ENCODE assay signal across 20 cellular contexts in the genomic region with DNA sequence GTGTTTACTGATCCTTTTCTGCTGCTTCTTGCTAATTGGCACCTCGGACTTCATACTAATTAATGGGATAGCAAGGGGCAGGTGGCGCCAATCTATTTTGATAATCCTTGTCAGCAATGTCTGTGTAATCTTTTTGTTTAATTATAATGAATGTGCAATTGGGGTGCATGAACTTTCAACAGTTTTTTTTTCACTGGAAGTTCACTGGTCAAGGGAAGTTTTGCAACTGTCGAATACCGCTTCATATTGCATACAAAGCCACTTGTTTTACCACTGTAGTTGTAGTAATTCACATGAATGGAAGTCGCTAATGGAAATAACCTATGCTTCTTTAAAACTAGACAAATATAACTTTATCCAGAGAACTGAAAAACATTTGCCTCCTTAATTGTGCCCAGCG.
DNase-seq lines count a peak whose midpoint lies in the region; ATAC-seq, FAIRE-seq and TF ChIP-seq lines count a peak whose summit lies in the region.
"Had no signal": no experiment of that assay in that cellular context is flagged by ENCODE, and none has a peak within 500 bp of the region (broad histone marks: within the 10 kb centered on the region; RNA-seq: fewer than 3 reads in every experiment).

No MANE protein-coding gene starts in this region.

- intact Hi-C loops in HepG2 (cut with micrococcal nuclease; ENCODE audit: unreplicated experiment), result no loop called here
- intact Hi-C loops in right lobe of liver (cut with DNase I), result no loop called here

- no peaks in the 10 kb centered on the region for H3K79me2 ChIP-seq in HepG2 (ENCODE audit: insufficient read depth, low read length)

- H3K4me1 ChIP-seq in liver (ENCODE audit: control insufficient read depth in 4 of 4, insufficient read depth in 4 of 4, low read length in 3 of 4), result peaks cover 0 to 19% (median 15%) of the 10 kb centered on the region in 4 donors
- 0 out of 2 replicates have a peak, but pooled peaks cover 7% of the 10 kb centered on the region for H3K4me1 ChIP-seq in HepG2 (ENCODE audit: insufficient read depth, low read length)
- peaks cover 0 to 23% (median 12%) of the 10 kb centered on the region in 4 donors for H3K4me1 ChIP-seq in right lobe of liver
- H3K4me1 ChIP-seq in HAP-1, result no peaks in the 10 kb centered on the region
- H3K4me1 ChIP-seq: BLaER1 treated with 17β-estradiol and CSF1 and Interleukin-3, amounts not matched to agents 10 nM and 100 nM; SJCRH30 had no signal

- no peaks in the 10 kb centered on the region for H3K36me3 ChIP-seq in liver (ENCODE audit: control insufficient read depth in 4 of 4, insufficient read depth in 3 of 4, low read depth in 1 of 4, low read length in 3 of 4)
- H3K36me3 ChIP-seq in HepG2 (replicated peaks in 1 of 2; ENCODE audit: control insufficient read depth in 1 of 2, insufficient read depth in 2 of 2, low read length in 2 of 2), result no peaks in the 10 kb centered on the region
- H3K36me3 ChIP-seq in right lobe of liver, result no peaks in the 10 kb centered on the region
- no peaks in the 10 kb centered on the region for H3K36me3 ChIP-seq in HAP-1 (replicated peaks)
- H3K36me3 ChIP-seq: BLaER1 treated with 17β-estradiol and CSF1 and Interleukin-3, amounts not matched to agents 10 nM and 100 nM; SJCRH30 had no signal

- H3K27me3 ChIP-seq in liver (ENCODE audit: control insufficient read depth in 4 of 4, insufficient read depth in 4 of 4, low read length in 3 of 4) (no peaks in the 10 kb centered on the region), HepG2 (ENCODE audit: control insufficient read depth in 1 of 2, insufficient read depth in 2 of 2, low read length in 2 of 2) (no peaks in the 10 kb centered on the region), right lobe of liver (no peaks in the 10 kb centered on the region), HAP-1 (ENCODE audit: low read depth) (no peaks in the 10 kb centered on the region)
- H3K27me3 ChIP-seq: BLaER1 treated with 17β-estradiol and CSF1 and Interleukin-3, amounts not matched to agents 10 nM and 100 nM; SJCRH30 had no signal

- no peaks in the 10 kb centered on the region for H3K9me3 ChIP-seq in liver (ENCODE audit: control insufficient read depth in 4 of 4, low read length in 3 of 4)
- H3K9me3 ChIP-seq in HepG2 (ENCODE audit: low read length), result no peaks in the 10 kb centered on the region
- no peaks in the 10 kb centered on the region for H3K9me3 ChIP-seq in right lobe of liver
- no peaks in the 10 kb centered on the region for H3K9me3 ChIP-seq in HAP-1
- H3K9me3 ChIP-seq: BLaER1 treated with 17β-estradiol and CSF1 and Interleukin-3, amounts not matched to agents 10 nM and 100 nM; SJCRH30 had no signal

- H3K27ac ChIP-seq in liver (ENCODE audit: low read depth in 1 of 2, low read length in 2 of 2) (no peak overlapping the region), HepG2 (ENCODE audit: extremely low read length, insufficient read depth, low read length) (no peak overlapping the region), right lobe of liver (peak overlapping the region in 1 of 3 donors; percentile 41)
- H3K27ac ChIP-seq: BLaER1 treated with 17β-estradiol and CSF1 and Interleukin-3, amounts not matched to agents 10 nM and 100 nM; PC-9; SJCRH30 had no signal

- no peak for ATAC-seq in HepG2
- peak; percentile 53 to 80 (median 68) for ATAC-seq in right lobe of liver
- no peak for ATAC-seq in SK-N-SH treated with all-trans-retinoic acid at 6 μM for 48 hours
- ATAC-seq: T-helper 17 cell had no signal

- H3K9ac ChIP-seq in liver (ENCODE audit: low read depth in 1 of 2, low read length in 2 of 2) (no peak overlapping the region), HepG2 (ENCODE audit: insufficient read depth, low read depth, low read length) (no peak overlapping the region)
- H3K9ac ChIP-seq: BLaER1 treated with 17β-estradiol and CSF1 and Interleukin-3, amounts not matched to agents 10 nM and 100 nM had no signal

- POLR2A ChIA-PET in HepG2 (lab: Yijun Ruan, JAX), result no interaction called here

- TF ChIP-seq CTCF in liver (IDR thresholded peaks at IDR 0.05; ENCODE audit: low read depth, low read length, missing input control) (no peak), HepG2 (CRISPR knock-in tag; IDR thresholded peaks at IDR 0.05) (no peak), right lobe of liver (IDR thresholded peaks at IDR 0.05) (no peak)

- WGBS in liver, result 23% methylated on average over 6 of the region's 6 CpGs
- 0% methylated on average over 6 of the region's 6 CpGs for WGBS in HepG2 (ENCODE audit: low lambda C conversion rate)
- 10% methylated on average over 6 of the region's 6 CpGs for WGBS in right lobe of liver (ENCODE audit: insufficient coverage, low coverage, low lambda C conversion rate, missing lambda C conversion rate)

- H3K4me3 ChIP-seq in liver (ENCODE audit: low read depth in 1 of 3, low read length in 3 of 3) (no peak overlapping the region), HepG2 (replicated peaks in 1 of 3; ENCODE audit: insufficient read depth in 1 of 3, low read depth in 2 of 3, low read length in 3 of 3) (no peak overlapping the region), right lobe of liver (peak overlapping the region in 1 of 3 donors; percentile 24), HAP-1 (no peak overlapping the region)
- H3K4me3 ChIP-seq: BLaER1 treated with 17β-estradiol and CSF1 and Interleukin-3, amounts not matched to agents 10 nM and 100 nM; PC-9; SJCRH30 had no signal

- H4K20me1 ChIP-seq in HepG2 (ENCODE audit: insufficient read depth, low read length), result no peaks in the 10 kb centered on the region
- H4K20me1 ChIP-seq: BLaER1 treated with 17β-estradiol and CSF1 and Interleukin-3, amounts not matched to agents 10 nM and 100 nM had no signal

- H3K4me2 ChIP-seq in HepG2 (ENCODE audit: low read depth, low read length), result no peak overlapping the region
- H3K4me2 ChIP-seq: BLaER1 treated with 17β-estradiol and CSF1 and Interleukin-3, amounts not matched to agents 10 nM and 100 nM; PC-9 had no signal

- CTCF ChIA-PET in HepG2 (lab: Yijun Ruan, JAX; ENCODE audit: low intra/inter-chr PET ratio, low total read pairs), result no interaction called here

- TF ChIP-seq EP300 in HepG2 (IDR thresholded peaks at IDR 0.05; ENCODE audit: low read depth in 2 of 2, low read length in 2 of 2) (no peak), HepG2 (CRISPR knock-in tag; IDR thresholded peaks at IDR 0.05; ENCODE audit: borderline replicate concordance) (no peak)

- BruUV-seq in HepG2 (replicated peaks; lab: Mats Ljungman, UMichigan), result no TSS peak

- TF ChIP-seq RAD21 in liver (IDR thresholded peaks at IDR 0.05) (peak in 1 of 2 donors; percentile 12), HepG2 (CRISPR knock-in tag; IDR thresholded peaks at IDR 0.05) (no peak)

- no peak overlapping the region for H2AFZ ChIP-seq in HepG2 (ENCODE audit: low read length)
- H2AFZ ChIP-seq: PC-9 had no signal

- TF ChIP-seq POLR2A in HepG2 (IDR thresholded peaks at IDR 0.05; ENCODE audit: insufficient read depth in 1 of 2, low read depth in 2 of 2, low read length in 2 of 2) (no peak), right lobe of liver (IDR thresholded peaks at IDR 0.05) (no peak)

- DNase-seq in HepG2 (ENCODE audit: low spot score), result no peak
- peak; percentile 85 for DNase-seq in NCI-H82 treated with DMSO at 0.1 percent for 48 hours (lab: John Stamatoyannopoulos, UW; ENCODE audit: unreplicated experiment)
- no peak for DNase-seq in right lobe of liver
- DNase-seq in NCI-H2196 treated with DMSO at 0.1 percent for 48 hours (lab: John Stamatoyannopoulos, UW; ENCODE audit: unreplicated experiment), result no peak
- DNase-seq in HAP-1 (ENCODE audit: low spot score in 2 of 2), result no peak
- no peak for DNase-seq in NCI-H1092 treated with DMSO at 0.1 percent for 48 hours (lab: John Stamatoyannopoulos, UW)
- DNase-seq: CD8-positive, alpha-beta memory T cell; DMS153; GDM1; HCEC 1CT; NCI-H1436; NCI-H1930; NCI-H345; NCI-H748 treated with DMSO at 0.1 percent for 48 hours; PC-9; SJCRH30; T-helper 17 cell had no signal

- no peak for FAIRE-seq in HepG2 (lab: Jason Lieb, UNC)

- in situ Hi-C loops in HepG2 (cut with HindIII; ENCODE audit: extremely low pct_ligation_motif_present, low pct_unique_long_range_greater_than_20kb) (no loop called here), HAP-1 (cut with MboI; ENCODE audit: low sequenced_read_pairs) (no loop called here)

TF ChIP-seq in HepG2, 621 proteins besides CTCF, POLR2A, EP300 and RAD21 (continues in another document):
- TF ChIP-seq ZNF724P (CRISPR knock-in tag; IDR thresholded peaks at IDR 0.05; ENCODE audit: borderline replicate concordance) (no peak), ZNF234 (CRISPR knock-in tag; conservative IDR thresholded peaks at IDR 0.05) (no peak)
- TF ChIP-seq, protein P1, sequence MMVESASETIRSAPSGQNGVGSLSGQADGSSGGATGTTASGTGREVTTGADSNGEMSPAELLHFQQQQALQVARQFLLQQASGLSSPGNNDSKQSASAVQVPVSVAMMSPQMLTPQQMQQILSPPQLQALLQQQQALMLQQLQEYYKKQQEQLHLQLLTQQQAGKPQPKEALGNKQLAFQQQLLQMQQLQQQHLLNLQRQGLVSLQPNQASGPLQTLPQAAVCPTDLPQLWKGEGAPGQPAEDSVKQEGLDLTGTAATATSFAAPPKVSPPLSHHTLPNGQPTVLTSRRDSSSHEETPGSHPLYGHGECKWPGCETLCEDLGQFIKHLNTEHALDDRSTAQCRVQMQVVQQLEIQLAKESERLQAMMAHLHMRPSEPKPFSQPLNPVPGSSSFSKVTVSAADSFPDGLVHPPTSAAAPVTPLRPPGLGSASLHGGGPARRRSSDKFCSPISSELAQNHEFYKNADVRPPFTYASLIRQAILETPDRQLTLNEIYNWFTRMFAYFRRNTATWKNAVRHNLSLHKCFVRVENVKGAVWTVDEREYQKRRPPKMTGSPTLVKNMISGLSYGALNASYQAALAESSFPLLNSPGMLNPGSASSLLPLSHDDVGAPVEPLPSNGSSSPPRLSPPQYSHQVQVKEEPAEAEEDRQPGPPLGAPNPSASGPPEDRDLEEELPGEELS (CRISPR knock-in tag; IDR thresholded peaks at IDR 0.05), result no peak

TF ChIP-seq in SK-N-SH treated with all-trans-retinoic acid at 6 μM for 48 hours, 23 proteins besides CTCF, POLR2A, EP300 and RAD21:
- TF ChIP-seq RARB (CRISPR knock-in tag; IDR thresholded peaks at IDR 0.05), result no peak
TF ChIP-seq in SK-N-SH treated with all-trans-retinoic acid at 6 μM for 48 hours: peak in this region for 0.

Comparison
In these comparisons a context has a peak if more than half of its experiments do, and no peak if none do; other contexts are left out.
1. ATAC-seq: peak in right lobe of liver (4 of 4); none in HepG2 (single experiment) and SK-N-SH treated with all-trans-retinoic acid at 6 μM for 48 hours (single experiment).